Comparison of ENCODE assay signal across 8 cellular contexts in the genomic region with DNA sequence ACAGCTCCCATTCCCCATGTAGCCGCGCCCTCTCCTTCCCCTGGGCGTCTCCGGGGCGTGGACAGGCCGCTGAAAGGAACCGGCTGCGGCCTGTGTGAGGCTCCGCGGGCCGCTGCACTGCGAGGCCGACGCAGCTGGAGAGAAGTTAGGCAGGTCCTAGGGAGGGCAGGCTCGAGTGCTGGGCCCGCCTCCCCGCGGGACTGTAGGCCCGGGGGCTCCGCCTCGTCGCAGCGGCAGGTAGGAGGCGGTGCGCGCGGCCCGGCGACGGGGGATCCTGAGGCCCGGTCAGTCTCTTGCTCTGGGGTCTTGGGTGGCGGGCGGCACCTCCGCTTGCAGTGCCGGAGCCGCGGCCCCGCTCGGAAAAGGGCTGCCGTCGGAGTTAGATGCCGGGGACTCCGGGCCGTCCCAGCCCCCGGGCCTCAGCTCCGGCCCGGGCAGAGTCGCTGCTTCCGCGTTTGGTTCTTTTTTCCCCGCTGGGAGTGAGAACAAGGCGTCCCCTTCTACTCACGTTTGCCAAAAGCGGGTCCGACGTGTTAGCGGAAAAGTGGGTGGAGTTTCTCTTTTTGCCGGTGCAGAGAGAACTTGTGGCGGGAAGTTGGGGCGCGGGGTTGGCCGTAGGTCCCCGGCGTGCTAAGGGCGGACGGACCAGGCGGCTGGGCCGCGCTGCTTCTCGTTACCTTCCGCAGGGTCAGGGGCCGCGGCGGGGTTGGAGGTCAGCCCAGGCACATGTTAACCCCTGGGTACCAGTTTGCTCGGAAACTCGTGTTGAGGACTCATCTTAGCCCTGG. TPM values are rescaled to one million over a fixed set of nuclear protein-coding genes. Genes with fewer than 3 reads are reported as not detected.
DNase-seq lines count a peak whose midpoint lies in the region; ATAC-seq and TF ChIP-seq lines count a peak whose summit lies in the region.

VRK2 (plus strand) TSS at position 222 of the 788 bp plus-strand sequence. CDS start 2,026 bp downstream, outside the sequence.

- H3K9me3 Mint-ChIP-seq in WTC11: no peaks in the 10 kb centered on the region

- ATAC-seq in HG03045 (IDR thresholded peaks at IDR 0.05; ENCODE audit: unreplicated experiment): peak; percentile 92
- peak; percentile 93 for ATAC-seq in WTC11

- POLR2A ChIA-PET in WTC11 (lab: Charles Lee): interaction anchor here (0.5 to 1.3 kb wide), 2 partner anchors 9 to 380 kb away, joined by 3 to 6 read pairs; no protein-coding TSS in a partner anchor

- peak; percentile 77 for DNase-seq in NK-92 treated with Interleukin-12 subunit alpha and Interleukin-12 subunit beta, amount 100 ng/mL, for 24 hours (lab: John Stamatoyannopoulos, UW)
- DNase-seq in NK-92 (lab: John Stamatoyannopoulos, UW; ENCODE audit: unreplicated experiment) (no peak), NCI-H2107 treated with DMSO at 0.1 percent for 48 hours (lab: John Stamatoyannopoulos, UW; ENCODE audit: unreplicated experiment) (peak; percentile 72), WTC11 (ENCODE audit: low spot score) (peak; percentile 93), cardiac fibroblast (ENCODE audit: low read depth in 2 of 2) (peak; percentile 92 to 95), inferior parietal cortex (ENCODE audit: extremely low spot score) (peak; percentile 57)
- DNase-seq in stimulated activated CD4-positive, alpha-beta T cell treated with anti-CD3 and anti-CD28 coated beads, Interleukin-12 subunit alpha, Interleukin-12 subunit beta, amount 100 ng/mL, for 48 hours (ENCODE audit: low read depth in 2 of 3, low spot score in 1 of 3): peak; percentile 69 to 81 (median 78)

- H3K4me3 Mint-ChIP-seq in WTC11: peak within 1 kb of the TSS; percentile 74

- H3K27me3 Mint-ChIP-seq in WTC11 (ENCODE audit: low read depth): no peaks in the 10 kb centered on the region

- peaks cover 44% of the 10 kb centered on the region for H3K4me1 Mint-ChIP-seq in WTC11

- CTCF ChIA-PET in WTC11 (lab: Charles Lee): interaction anchor here (0.6 to 1.0 kb wide), 4 partner anchors 250 to 401 kb away, joined by 3 read pairs; no protein-coding TSS in a partner anchor

- peaks cover 4% of the 10 kb centered on the region for H3K36me3 Mint-ChIP-seq in WTC11

- H3K4me3 ChIP-seq in cardiac fibroblast (replicated peaks in 1 of 2; ENCODE audit: low read depth in 2 of 2, low read length in 2 of 2): peak within 1 kb of the TSS; percentile 71 to 72

- peak within 1 kb of the TSS; percentile 92 for H3K27ac Mint-ChIP-seq in WTC11

- TF ChIP-seq CTCF in WTC11 (IDR thresholded peaks at IDR 0.05) (no peak), cardiac fibroblast (IDR thresholded peaks at IDR 0.05; ENCODE audit: low read depth, low read length) (no peak)

TF ChIP-seq in WTC11, 78 proteins besides CTCF, POLR2A, EP300 and RAD21 (continues in another document):
- TF ChIP-seq NFE2L1 (CRISPR knock-in tag; IDR thresholded peaks at IDR 0.05) (peak; percentile 82; the same call in 1 of the 2 replicates), ATF1 (CRISPR knock-in tag; IDR thresholded peaks at IDR 0.05) (0 out of 2 replicates have a peak, but pooled peaks have one; percentile 79), KAT7 (CRISPR knock-in tag; IDR thresholded peaks at IDR 0.05; ENCODE audit: borderline replicate concordance) (peak; percentile 95), CBFB (CRISPR knock-in tag; IDR thresholded peaks at IDR 0.05; ENCODE audit: low read depth) (no peak), FOXP1 (CRISPR knock-in tag; IDR thresholded peaks at IDR 0.05; ENCODE audit: borderline replicate concordance) (peak; percentile 80), ZNF121 (CRISPR knock-in tag; IDR thresholded peaks at IDR 0.05) (no peak), AR (CRISPR knock-in tag; IDR thresholded peaks at IDR 0.05) (no peak), SMAD4 (CRISPR knock-in tag; IDR thresholded peaks at IDR 0.05) (peak; percentile 56; the same call in 1 of the 2 replicates), MXD4 (CRISPR knock-in tag; IDR thresholded peaks at IDR 0.05; ENCODE audit: borderline replicate concordance) (no peak), MYBL2 (CRISPR knock-in tag; IDR thresholded peaks at IDR 0.05) (0 out of 2 replicates have a peak, but pooled peaks have one; percentile 23), RELA (CRISPR knock-in tag; IDR thresholded peaks at IDR 0.05; ENCODE audit: borderline replicate concordance) (no peak; the same call in 1 of the 2 replicates), SP1 (CRISPR knock-in tag; conservative IDR thresholded peaks at IDR 0.05) (peak; percentile 71), E2F5 (CRISPR knock-in tag; IDR thresholded peaks at IDR 0.05) (peak; percentile 77)
- TF ChIP-seq, protein P1, sequence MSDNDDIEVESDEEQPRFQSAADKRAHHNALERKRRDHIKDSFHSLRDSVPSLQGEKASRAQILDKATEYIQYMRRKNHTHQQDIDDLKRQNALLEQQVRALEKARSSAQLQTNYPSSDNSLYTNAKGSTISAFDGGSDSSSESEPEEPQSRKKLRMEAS (CRISPR knock-in tag; IDR thresholded peaks at IDR 0.05): peak; percentile 91
- TF ChIP-seq, protein P2, sequence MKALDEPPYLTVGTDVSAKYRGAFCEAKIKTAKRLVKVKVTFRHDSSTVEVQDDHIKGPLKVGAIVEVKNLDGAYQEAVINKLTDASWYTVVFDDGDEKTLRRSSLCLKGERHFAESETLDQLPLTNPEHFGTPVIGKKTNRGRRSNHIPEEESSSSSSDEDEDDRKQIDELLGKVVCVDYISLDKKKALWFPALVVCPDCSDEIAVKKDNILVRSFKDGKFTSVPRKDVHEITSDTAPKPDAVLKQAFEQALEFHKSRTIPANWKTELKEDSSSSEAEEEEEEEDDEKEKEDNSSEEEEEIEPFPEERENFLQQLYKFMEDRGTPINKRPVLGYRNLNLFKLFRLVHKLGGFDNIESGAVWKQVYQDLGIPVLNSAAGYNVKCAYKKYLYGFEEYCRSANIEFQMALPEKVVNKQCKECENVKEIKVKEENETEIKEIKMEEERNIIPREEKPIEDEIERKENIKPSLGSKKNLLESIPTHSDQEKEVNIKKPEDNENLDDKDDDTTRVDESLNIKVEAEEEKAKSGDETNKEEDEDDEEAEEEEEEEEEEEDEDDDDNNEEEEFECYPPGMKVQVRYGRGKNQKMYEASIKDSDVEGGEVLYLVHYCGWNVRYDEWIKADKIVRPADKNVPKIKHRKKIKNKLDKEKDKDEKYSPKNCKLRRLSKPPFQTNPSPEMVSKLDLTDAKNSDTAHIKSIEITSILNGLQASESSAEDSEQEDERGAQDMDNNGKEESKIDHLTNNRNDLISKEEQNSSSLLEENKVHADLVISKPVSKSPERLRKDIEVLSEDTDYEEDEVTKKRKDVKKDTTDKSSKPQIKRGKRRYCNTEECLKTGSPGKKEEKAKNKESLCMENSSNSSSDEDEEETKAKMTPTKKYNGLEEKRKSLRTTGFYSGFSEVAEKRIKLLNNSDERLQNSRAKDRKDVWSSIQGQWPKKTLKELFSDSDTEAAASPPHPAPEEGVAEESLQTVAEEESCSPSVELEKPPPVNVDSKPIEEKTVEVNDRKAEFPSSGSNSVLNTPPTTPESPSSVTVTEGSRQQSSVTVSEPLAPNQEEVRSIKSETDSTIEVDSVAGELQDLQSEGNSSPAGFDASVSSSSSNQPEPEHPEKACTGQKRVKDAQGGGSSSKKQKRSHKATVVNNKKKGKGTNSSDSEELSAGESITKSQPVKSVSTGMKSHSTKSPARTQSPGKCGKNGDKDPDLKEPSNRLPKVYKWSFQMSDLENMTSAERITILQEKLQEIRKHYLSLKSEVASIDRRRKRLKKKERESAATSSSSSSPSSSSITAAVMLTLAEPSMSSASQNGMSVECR (CRISPR knock-in tag; IDR thresholded peaks at IDR 0.05; ENCODE audit: borderline replicate concordance): peak; percentile 88
- TF ChIP-seq, protein P3, sequence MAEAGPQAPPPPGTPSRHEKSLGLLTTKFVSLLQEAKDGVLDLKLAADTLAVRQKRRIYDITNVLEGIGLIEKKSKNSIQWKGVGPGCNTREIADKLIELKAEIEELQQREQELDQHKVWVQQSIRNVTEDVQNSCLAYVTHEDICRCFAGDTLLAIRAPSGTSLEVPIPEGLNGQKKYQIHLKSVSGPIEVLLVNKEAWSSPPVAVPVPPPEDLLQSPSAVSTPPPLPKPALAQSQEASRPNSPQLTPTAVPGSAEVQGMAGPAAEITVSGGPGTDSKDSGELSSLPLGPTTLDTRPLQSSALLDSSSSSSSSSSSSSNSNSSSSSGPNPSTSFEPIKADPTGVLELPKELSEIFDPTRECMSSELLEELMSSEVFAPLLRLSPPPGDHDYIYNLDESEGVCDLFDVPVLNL (CRISPR knock-in tag; IDR thresholded peaks at IDR 0.05; ENCODE audit: borderline replicate concordance, low read depth): peak; percentile 43; the same call in 1 of the 2 replicates

RNA-seq across cellular contexts. Expression of gene VRK2, which starts in this region (rescaled TPM):
- 20.1 to 21.0 TPM (median 20.4 TPM) in 3 replicates for total RNA-seq in WTC11 (2021)
